ENCODE assay signal across 9 cellular contexts in the genomic region with DNA sequence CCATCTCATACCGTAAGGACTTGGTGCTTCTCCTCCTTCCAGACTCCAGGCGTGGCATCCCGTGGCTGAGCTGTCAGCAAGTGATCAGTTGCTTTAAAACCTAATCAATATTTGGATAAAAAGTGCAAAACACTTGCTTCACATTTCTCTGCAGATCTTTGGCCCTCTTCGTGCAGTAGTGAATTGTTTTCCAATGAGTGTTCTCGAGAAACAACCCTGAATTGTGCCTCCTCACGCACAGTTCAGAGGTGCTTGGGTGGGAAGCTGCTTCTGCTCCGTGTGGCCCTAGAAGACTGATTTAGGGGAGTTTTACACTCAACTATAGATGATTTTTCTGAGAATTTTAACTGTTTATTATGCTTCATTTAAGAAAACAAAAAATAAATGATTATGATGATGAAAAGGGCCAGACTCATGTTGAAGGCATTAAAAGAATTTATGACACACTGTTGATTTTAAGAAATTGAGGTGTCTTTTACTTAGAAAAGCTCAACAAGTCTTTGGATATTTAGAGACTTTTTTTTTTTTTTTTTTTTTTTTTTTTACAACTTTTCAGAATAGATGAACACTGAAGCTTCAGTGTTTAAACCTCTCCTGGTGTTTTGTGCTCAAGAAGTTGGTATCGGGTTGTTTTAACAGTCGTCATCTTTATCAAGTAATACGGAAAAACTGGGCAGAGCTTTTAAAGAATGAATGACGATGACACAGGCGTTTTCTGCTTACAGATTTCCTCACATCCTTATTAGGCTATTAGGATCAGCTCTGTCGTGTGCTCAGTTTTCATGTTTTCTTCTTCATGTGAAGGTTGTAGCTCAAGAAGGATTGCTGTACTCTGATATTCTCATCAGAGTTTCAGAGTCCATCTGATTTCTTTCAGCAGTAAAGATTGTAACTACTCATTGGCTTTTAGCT. TPM values are rescaled to one million over a fixed set of nuclear protein-coding genes. Genes with fewer than 3 reads are reported as not detected.
DNase-seq lines count a peak whose midpoint lies in the region; FAIRE-seq and TF ChIP-seq lines count a peak whose summit lies in the region.
"Had no signal": no experiment of that assay in that cellular context is flagged by ENCODE, and none has a peak within 500 bp of the region (broad histone marks: within the 10 kb centered on the region; RNA-seq: fewer than 3 reads in every experiment).

No MANE protein-coding gene starts in this region.

- H3K9me3 ChIP-seq in mucosa of rectum (ENCODE audit: control insufficient read depth in 2 of 2, low read length in 2 of 2), result no peaks in the 10 kb centered on the region
- no peaks in the 10 kb centered on the region for H3K9me3 ChIP-seq in transverse colon
- H3K9me3 ChIP-seq: neutrophil had no signal

- TF ChIP-seq CTCF in transverse colon (IDR thresholded peaks at IDR 0.05), result no peak

- intact Hi-C loops in transverse colon (cut with DNase I; ENCODE audit: low total_unique reads), result no loop called here

- no peaks in the 10 kb centered on the region for H3K27me3 ChIP-seq in mucosa of rectum (ENCODE audit: control insufficient read depth in 2 of 2, insufficient read depth in 2 of 2, low read length in 2 of 2)
- H3K27me3 ChIP-seq in transverse colon, result no peaks in the 10 kb centered on the region
- H3K27me3 ChIP-seq: neutrophil had no signal

- H3K27ac ChIP-seq in mucosa of rectum (ENCODE audit: low read depth in 2 of 2, low read length in 2 of 2) (peak overlapping the region; percentile 42 to 44), transverse colon (peak overlapping the region; percentile 63 to 71 (median 66))
- H3K27ac ChIP-seq: neutrophil had no signal

- H3K4me1 ChIP-seq in mucosa of rectum (ENCODE audit: control insufficient read depth in 2 of 2, insufficient read depth in 2 of 2, low read length in 2 of 2), result no peaks in the 10 kb centered on the region
- H3K4me1 ChIP-seq in transverse colon, result peaks cover 0 to 20% (median 5%) of the 10 kb centered on the region in 4 donors

- H3K36me3 ChIP-seq in mucosa of rectum (ENCODE audit: control insufficient read depth in 2 of 2, insufficient read depth in 2 of 2, low read length in 2 of 2), result peaks cover 66 to 70% of the 10 kb centered on the region in 2 donors
- H3K36me3 ChIP-seq in transverse colon, result peaks cover 0 to 47% (median 23%) of the 10 kb centered on the region in 4 donors

- FAIRE-seq in HTR-8/SVneo (lab: Jason Lieb, UNC), result no peak

- DNase-seq in HTR-8/SVneo (ENCODE audit: insufficient read length, low spot score) (peak; percentile 7), dedifferentiated amniotic fluid mesenchymal stem cell (ENCODE audit: extremely low spot score) (peak; percentile 17), transverse colon (no peak), NCI-H1092 treated with DMSO at 0.1 percent for 48 hours (lab: John Stamatoyannopoulos, UW) (no peak), GDM1 (lab: John Stamatoyannopoulos, UW) (no peak), foreskin melanocyte (no peak)
- DNase-seq: GF-D8 had no signal

- no peak overlapping the region for H3K4me3 ChIP-seq in mucosa of rectum (ENCODE audit: low read length in 2 of 2)
- H3K4me3 ChIP-seq in transverse colon, result no peak overlapping the region

- in situ Hi-C loops in transverse colon (cut with MboI; ENCODE audit: low pct_ligation_motif_present in 1 of 4, low pct_unique_long_range_greater_than_20kb in 1 of 4, low sequenced_read_pairs in 3 of 4), result no loop called here

- no peak overlapping the region for H3K9ac ChIP-seq in mucosa of rectum (ENCODE audit: low read depth in 1 of 2, low read length in 2 of 2)

- TF ChIP-seq POLR2A in transverse colon (IDR thresholded peaks at IDR 0.05), result no peak

- no peak for TF ChIP-seq EP300 in transverse colon (IDR thresholded peaks at IDR 0.05; ENCODE audit: low read depth)

- 83 to 95% methylated on average over 7 to 13 of the region's 13 CpGs for WGBS in transverse colon (ENCODE audit: low coverage in 1 of 2), 2 donors

RNA-seq across cellular contexts. Expression of a gene that starts 39.5 kb away (rescaled TPM):
- not detected for total RNA-seq in transverse colon

Comparison
In these comparisons a context has a peak if more than half of its experiments do, and no peak if none do; other contexts are left out.
1. DNase-seq: peak in HTR-8/SVneo (single experiment) and dedifferentiated amniotic fluid mesenchymal stem cell (single experiment); none in transverse colon (single experiment), NCI-H1092 treated with DMSO at 0.1 percent for 48 hours (single experiment), GDM1 (single experiment) and foreskin melanocyte (single experiment).